In genomic region chr10:114471906-114472873, GRCh38 we compare ENCODE assay signal across 8 cellular contexts.
DNase-seq lines count a peak whose midpoint lies in the region; ATAC-seq and TF ChIP-seq lines count a peak whose summit lies in the region.

No MANE protein-coding gene starts in this region.

- H3K9me3 Mint-ChIP-seq in activated naive CD8-positive, alpha-beta T cell treated with anti-CD3 and anti-CD28 coated beads for 36 hours = no peaks in the 10 kb centered on the region
- H3K9me3 Mint-ChIP-seq in naive B cell = no peaks in the 10 kb centered on the region
- H3K9me3 Mint-ChIP-seq in HFFc6 = no peaks in the 10 kb centered on the region
- H3K9me3 Mint-ChIP-seq in mesothelial cell of epicardium = no peaks in the 10 kb centered on the region

- TF ChIP-seq CTCF in HFFc6 (IDR thresholded peaks at IDR 0.05) (no peak), foreskin fibroblast (IDR thresholded peaks at IDR 0.05; ENCODE audit: low read depth, low read length) (no peak), mesothelial cell of epicardium (IDR thresholded peaks at IDR 0.05; ENCODE audit: unreplicated experiment) (no peak)

- peaks cover 28% of the 10 kb centered on the region for H3K4me1 Mint-ChIP-seq in activated naive CD8-positive, alpha-beta T cell treated with anti-CD3 and anti-CD28 coated beads for 36 hours
- peaks cover 6 to 12% (median 11%) of the 10 kb centered on the region in 3 donors for H3K4me1 Mint-ChIP-seq in naive B cell
- no peaks in the 10 kb centered on the region for H3K4me1 Mint-ChIP-seq in HFFc6 (ENCODE audit: low read depth)
- H3K4me1 Mint-ChIP-seq in mesothelial cell of epicardium = peaks cover 3% of the 10 kb centered on the region

- peak overlapping the region; percentile 58 for H3K27ac Mint-ChIP-seq in activated naive CD8-positive, alpha-beta T cell treated with anti-CD3 and anti-CD28 coated beads for 36 hours
- peak overlapping the region; percentile 26 to 72 (median 56) for H3K27ac Mint-ChIP-seq in naive B cell
- H3K27ac Mint-ChIP-seq in HFFc6 = no peak overlapping the region
- H3K27ac Mint-ChIP-seq in mesothelial cell of epicardium = no peak overlapping the region

- peak; percentile 91 for DNase-seq in NCI-H146 (lab: John Stamatoyannopoulos, UW)
- DNase-seq in activated naive CD8-positive, alpha-beta T cell treated with anti-CD3 and anti-CD28 coated beads for 36 hours = no peak
- no peak for DNase-seq in naive B cell
- no peak for DNase-seq in stimulated activated CD4-positive, alpha-beta T cell treated with anti-CD3 and anti-CD28 coated beads, Interleukin-2, amount 100 ng/mL, for 24 hours
- no peak for DNase-seq in HFFc6
- DNase-seq in foreskin fibroblast = no peak
- no peak for DNase-seq in mesothelial cell of epicardium (ENCODE audit: low spot score in 2 of 2, unreplicated experiment in 2 of 2)

- H3K4me3 Mint-ChIP-seq in activated naive CD8-positive, alpha-beta T cell treated with anti-CD3 and anti-CD28 coated beads for 36 hours = no peak overlapping the region
- H3K4me3 Mint-ChIP-seq in naive B cell = no peak overlapping the region
- no peak overlapping the region for H3K4me3 Mint-ChIP-seq in HFFc6
- no peak overlapping the region for H3K4me3 Mint-ChIP-seq in mesothelial cell of epicardium

- H3K36me3 Mint-ChIP-seq in activated naive CD8-positive, alpha-beta T cell treated with anti-CD3 and anti-CD28 coated beads for 36 hours = peaks cover 10% of the 10 kb centered on the region
- peaks cover 4 to 8% of the 10 kb centered on the region in 2 donors for H3K36me3 Mint-ChIP-seq in naive B cell
- no peaks in the 10 kb centered on the region for H3K36me3 Mint-ChIP-seq in HFFc6 (ENCODE audit: low read depth)
- H3K36me3 Mint-ChIP-seq in mesothelial cell of epicardium = peaks cover 22% of the 10 kb centered on the region

- no peaks in the 10 kb centered on the region for H3K27me3 Mint-ChIP-seq in activated naive CD8-positive, alpha-beta T cell treated with anti-CD3 and anti-CD28 coated beads for 36 hours
- H3K27me3 Mint-ChIP-seq in naive B cell = no peaks in the 10 kb centered on the region
- no peaks in the 10 kb centered on the region; the same call in none of the 2 replicates for H3K27me3 Mint-ChIP-seq in HFFc6 (ENCODE audit: insufficient read depth)
- H3K27me3 Mint-ChIP-seq in mesothelial cell of epicardium (ENCODE audit: low read depth) = no peaks in the 10 kb centered on the region

- no peak overlapping the region for H3K4me3 ChIP-seq in foreskin fibroblast (ENCODE audit: low read depth in 1 of 2, low read length in 2 of 2)

- ATAC-seq in GM18498 (IDR thresholded peaks at IDR 0.05; ENCODE audit: unreplicated experiment) = peak; percentile 8
- no peak for ATAC-seq in naive B cell (ENCODE audit: low read depth in 2 of 2)

Comparison
In these comparisons a context has a peak if more than half of its experiments do, and no peak if none do; other contexts are left out.
1. H3K27ac Mint-ChIP-seq: peak in activated naive CD8-positive, alpha-beta T cell treated with anti-CD3 and anti-CD28 coated beads for 36 hours (single experiment) and naive B cell (6 of 6); none in HFFc6 (single experiment) and mesothelial cell of epicardium (single experiment).